12 cellular contexts compared by ENCODE assay signal in genomic region chr5:140967226-140967893, GRCh38. TPM values are rescaled to one million over a fixed set of nuclear protein-coding genes. Genes with fewer than 3 reads are reported as not detected.
DNase-seq lines count a peak whose midpoint lies in the region; ATAC-seq, FAIRE-seq and TF ChIP-seq lines count a peak whose summit lies in the region.
"Had no signal": no experiment of that assay in that cellular context is flagged by ENCODE, and none has a peak within 500 bp of the region (broad histone marks: within the 10 kb centered on the region; RNA-seq: fewer than 3 reads in every experiment).

No MANE protein-coding gene starts in this region.

- TF ChIP-seq EP300 in A549 (IDR thresholded peaks at IDR 0.05), result no peak

- TF ChIP-seq RAD21 in A549 (conservative IDR thresholded peaks at IDR 0.05 in 1 of 2, IDR thresholded peaks at IDR 0.05 in 1 of 2), result no peak

- no peaks in the 10 kb centered on the region for H3K9me3 ChIP-seq in A549
- H3K9me3 ChIP-seq in body of pancreas, result no peaks in the 10 kb centered on the region
- H3K9me3 ChIP-seq in iPS-15b (ENCODE audit: control insufficient read depth, insufficient read depth, low read length), result no peaks in the 10 kb centered on the region

- TF ChIP-seq POLR2A in A549 (IDR thresholded peaks at IDR 0.05; ENCODE audit: low read length), result no peak
- no peak for TF ChIP-seq POLR2A in body of pancreas (IDR thresholded peaks at IDR 0.05)
- TF ChIP-seq POLR2A in GM12892 (IDR thresholded peaks at IDR 0.05; ENCODE audit: low read depth, low read length), result no peak

- H3K4me3 Mint-ChIP-seq in progenitor cell of endocrine pancreas (ENCODE audit: low read depth), result peak overlapping the region; percentile 74
- H3K4me3 Mint-ChIP-seq: IgD-negative memory B cell had no signal

- CTCF ChIA-PET in A549 (lab: Yijun Ruan, JAX), result interaction anchor here (0.9 to 3.2 kb wide), 5 partner anchors 34 to 160 kb away, joined by 3 to 18 read pairs (median 9); partner anchors contain the start of genes PCDHA4 and PCDHAC1

- H3K4me2 ChIP-seq in A549, result peak overlapping the region; percentile 77

- no peaks in the 10 kb centered on the region for H3K9me3 Mint-ChIP-seq in progenitor cell of endocrine pancreas (ENCODE audit: low read depth)
- H3K9me3 Mint-ChIP-seq: IgD-negative memory B cell had no signal

- H3K27ac ChIP-seq in A549, result no peak overlapping the region; a peak in 1 of 6 replicates
- H3K27ac ChIP-seq in body of pancreas, result no peak overlapping the region

- H3K4me3 ChIP-seq in A549, result peak overlapping the region; percentile 53; the same call in 2 of the 3 replicates
- peak overlapping the region in 1 of 2 donors; percentile 50 for H3K4me3 ChIP-seq in body of pancreas
- H3K4me3 ChIP-seq in iPS-15b (ENCODE audit: low read depth, low read length), result peak overlapping the region; percentile 87

- H3K36me3 Mint-ChIP-seq in progenitor cell of endocrine pancreas (ENCODE audit: insufficient read depth), result peaks cover 3% of the 10 kb centered on the region
- H3K36me3 Mint-ChIP-seq: IgD-negative memory B cell had no signal

- 95% methylated on average over 34 of the region's 34 CpGs for whole genome bisulfite sequencing in A549 (ENCODE audit: missing lambda C conversion rate)
- 20% methylated on average over 34 of the region's 34 CpGs; no CpG with 5 or more reads in 1 of the 2 donors for WGBS in body of pancreas, 2 donors

- no peak for FAIRE-seq in A549 (lab: Jason Lieb, UNC)
- FAIRE-seq in GM12892 (lab: Jason Lieb, UNC), result no peak
- FAIRE-seq: RCC 7860 had no signal

- DNase-seq in A549 (ENCODE audit: low read depth in 1 of 2, low spot score in 1 of 2) (no peak), body of pancreas (no peak), progenitor cell of endocrine pancreas (ENCODE audit: low spot score, unreplicated experiment) (no peak), NCI-H510A treated with DMSO at 0.1 percent for 48 hours (lab: John Stamatoyannopoulos, UW) (no peak), GM12892 (ENCODE audit: insufficient read length) (no peak), NCI-H82 treated with DMSO at 0.1 percent for 48 hours (lab: John Stamatoyannopoulos, UW; ENCODE audit: unreplicated experiment) (no peak), CD1c-positive myeloid dendritic cell (ENCODE audit: extremely low spot score) (no peak)
- DNase-seq: activated CD8-positive, alpha-beta memory T cell treated with anti-CD3 and anti-CD28 coated beads, Interleukin-2, amount 50 U/mL, for 4 hours; NCI-H2107 had no signal

- H3K27me3 ChIP-seq in body of pancreas, result no peaks in the 10 kb centered on the region
- peaks cover 35% of the 10 kb centered on the region for H3K27me3 ChIP-seq in iPS-15b (ENCODE audit: control insufficient read depth, insufficient read depth, low read length)

- H3K27me3 Mint-ChIP-seq in progenitor cell of endocrine pancreas, result peaks cover 36% of the 10 kb centered on the region

- TF ChIP-seq CTCF in A549 (IDR thresholded peaks at IDR 0.05) (no peak), body of pancreas (IDR thresholded peaks at IDR 0.05) (no peak), progenitor cell of endocrine pancreas (IDR thresholded peaks at IDR 0.05; ENCODE audit: unreplicated experiment) (no peak)

- peaks cover 5% of the 10 kb centered on the region for H3K4me1 Mint-ChIP-seq in progenitor cell of endocrine pancreas (ENCODE audit: low read depth)
- H3K4me1 Mint-ChIP-seq: IgD-negative memory B cell had no signal

- H3K36me3 ChIP-seq in body of pancreas (replicated peaks in 1 of 2; ENCODE audit: insufficient read depth in 1 of 2, low read depth in 2 of 2) (no peaks in the 10 kb centered on the region), iPS-15b (ENCODE audit: control insufficient read depth, insufficient read depth, low read length) (no peaks in the 10 kb centered on the region)

- H3K4me1 ChIP-seq in A549 (peaks cover 7% of the 10 kb centered on the region; the same call in 1 of the 3 replicates), body of pancreas (peaks cover 15% of the 10 kb centered on the region), iPS-15b (ENCODE audit: control insufficient read depth, insufficient read depth, low read length) (peaks cover 7% of the 10 kb centered on the region)

- intact Hi-C loops in body of pancreas (cut with DNase I), result no loop called here

- H3K9ac ChIP-seq in iPS-15b (ENCODE audit: low read depth, low read length), result peak overlapping the region; percentile 40

- ATAC-seq in A549 (no peak), body of pancreas (peak; percentile 9)

- no peak overlapping the region for H3K27ac Mint-ChIP-seq in progenitor cell of endocrine pancreas
- H3K27ac Mint-ChIP-seq: IgD-negative memory B cell had no signal

- POLR2A ChIA-PET in A549 (lab: Yijun Ruan, JAX), result interaction anchor here (1.9 kb wide), 1 partner anchor 34 kb away, joined by 5 read pairs; no protein-coding TSS in a partner anchor

TF ChIP-seq in A549, 52 proteins besides CTCF, POLR2A, EP300 and RAD21:
- no peak for TF ChIP-seq SREBF2 (IDR thresholded peaks at IDR 0.05)
- no peak for TF ChIP-seq FOSL2 (IDR thresholded peaks at IDR 0.05)
- TF ChIP-seq FOSL2 (CRISPR knock-in tag; IDR thresholded peaks at IDR 0.05), result no peak
- no peak for TF ChIP-seq HES2 (IDR thresholded peaks at IDR 0.05)
- no peak for TF ChIP-seq E2F6 (IDR thresholded peaks at IDR 0.05; ENCODE audit: borderline replicate concordance, low read depth)
- TF ChIP-seq NPAS2 (CRISPR knock-in tag; IDR thresholded peaks at IDR 0.05; ENCODE audit: borderline replicate concordance), result no peak
- no peak for TF ChIP-seq TFCP2L1 (CRISPR knock-in tag; IDR thresholded peaks at IDR 0.05)
- no peak for TF ChIP-seq MYC (IDR thresholded peaks at IDR 0.05; ENCODE audit: borderline replicate concordance, low read length)

RNA-seq across cellular contexts. Expression of gene PCDHAC2, which starts 1.1 kb away (rescaled TPM):
- polyA plus RNA-seq in A549 (2011; rRNA removed) (5.3 and 6.3 TPM in 2 replicates), A549 (2017; fragmentation: RNase III; extraction: RNeasy Plus Mini Kit Qiagen cat#74134 plus additional on column Dnase treatment) (1.1 to 1.2 TPM (median 1.2 TPM) in 3 replicates)
- 1.8 and 2.6 TPM in 2 replicates for polyA plus RNA-seq in A549 (2012; cell fraction: cytosol; rRNA removed)
- polyA plus RNA-seq in A549 (2012; cell fraction: nucleus; rRNA removed), result 1.8 and 2.7 TPM in 2 replicates
- polyA minus RNA-seq in A549 (2011; rRNA and poly(A)+ RNA removed), result 17.9 and 18.7 TPM in 2 replicates
- total RNA-seq in body of pancreas (1 to 10 TPM; 1.6 to 2.3 TPM), progenitor cell of endocrine pancreas (1.8 and 1.9 TPM in 2 replicates)
- not detected for polyA plus RNA-seq in GM12892 (2012; ENCODE audit: missing spikeins)
- polyA plus RNA-seq: IgD-negative memory B cell had no signal

RNA-seq across cellular contexts. Expression of gene PCDHAC1, which starts 41.3 kb away (rescaled TPM):
- 3.3 and 3.5 TPM in 2 replicates for polyA plus RNA-seq in A549 (2011; rRNA removed)
- 0.40 and 0.49 TPM in 2 replicates for polyA plus RNA-seq in A549 (2012; cell fraction: cytosol; rRNA removed)
- 0.32 and 0.53 TPM in 2 replicates for polyA plus RNA-seq in A549 (2012; cell fraction: nucleus; rRNA removed)
- 0.55 to 0.57 TPM (median 0.57 TPM) in 3 replicates for polyA plus RNA-seq in A549 (2017; fragmentation: RNase III; extraction: RNeasy Plus Mini Kit Qiagen cat#74134 plus additional on column Dnase treatment)
- polyA minus RNA-seq in A549 (2011; rRNA and poly(A)+ RNA removed), result 7.1 and 8.1 TPM in 2 replicates
- total RNA-seq in body of pancreas, result 1 to 10 TPM; 1.8 to 4.0 TPM
- 7.7 and 8.9 TPM in 2 replicates for total RNA-seq in progenitor cell of endocrine pancreas
- polyA plus RNA-seq in GM12892 (2012; ENCODE audit: missing spikeins), result 0.11 TPM
- polyA plus RNA-seq: IgD-negative memory B cell had no signal
